ENCODE assay signal across 1 cellular context in the genomic region with DNA sequence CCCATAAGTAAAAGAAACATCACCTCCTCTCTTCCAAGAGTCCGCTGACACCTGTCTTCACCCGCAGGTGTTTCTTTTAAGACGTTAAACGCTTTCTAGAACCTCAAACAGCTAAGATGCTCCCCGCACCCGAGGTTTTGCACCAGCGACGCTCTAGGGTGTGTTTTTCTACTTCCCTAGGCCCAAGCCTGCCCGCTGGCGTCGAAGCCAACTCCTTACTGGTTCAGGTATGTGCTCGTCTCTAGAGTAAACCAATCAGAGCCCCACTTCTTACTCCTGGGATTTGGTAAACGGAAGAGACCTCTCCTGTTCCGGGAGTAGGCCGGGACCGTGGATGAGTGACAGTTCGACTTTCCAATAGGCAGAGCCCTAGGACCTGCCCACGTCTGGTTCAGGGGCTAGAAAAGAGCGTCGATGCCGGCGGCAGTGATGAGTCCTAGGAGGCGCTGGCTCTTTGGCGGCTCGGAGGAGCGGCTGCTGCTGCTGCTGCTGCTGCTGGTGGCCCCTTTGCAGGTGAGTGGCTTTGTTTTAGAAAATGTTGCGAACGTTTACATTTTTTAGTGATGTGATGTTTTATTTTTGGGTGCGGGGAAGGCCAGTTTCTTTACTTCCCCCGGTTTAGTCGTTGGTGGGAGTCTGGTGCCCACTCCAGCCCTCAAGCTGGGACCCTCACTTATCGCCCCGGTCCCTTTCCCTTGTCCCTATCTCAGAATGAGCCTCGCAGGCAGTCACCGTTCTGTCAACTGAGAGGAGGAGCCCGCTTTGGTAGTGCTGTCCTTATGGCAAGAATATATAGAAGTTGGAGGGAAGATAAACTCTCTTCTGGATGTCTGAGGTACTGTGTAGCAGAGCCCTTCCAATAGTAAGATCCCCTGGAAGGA.
TF ChIP-seq lines count a peak whose summit lies in the region.

Gene BPGM (plus strand): TSS at position 429 of the 881 bp plus-strand sequence. CDS start 14,655 bp downstream, outside the sequence.

TF ChIP-seq in K562, 482 proteins besides CTCF, POLR2A, EP300 and RAD21 (continued from another document and continues in another):
- TF ChIP-seq TARDBP (IDR thresholded peaks at IDR 0.05) (0 out of 2 replicates have a peak, but pooled peaks have one; percentile 18), ZNF76 (CRISPR knock-in tag; IDR thresholded peaks at IDR 0.05; ENCODE audit: borderline replicate concordance) (no peak), CBFA2T2 (conservative IDR thresholded peaks at IDR 0.05) (no peak), GTF2A2 (tag; IDR thresholded peaks at IDR 0.05) (no peak), TOE1 (IDR thresholded peaks at IDR 0.05; ENCODE audit: borderline replicate concordance) (peak; percentile 84), TOE1 (CRISPR knock-in tag; IDR thresholded peaks at IDR 0.05; ENCODE audit: borderline replicate concordance, low read depth) (no peak), ZNF57 (CRISPR knock-in tag; IDR thresholded peaks at IDR 0.05) (no peak), HEY1 (CRISPR knock-in tag; IDR thresholded peaks at IDR 0.05; ENCODE audit: borderline replicate concordance) (peak; percentile 74; the same call in 1 of the 2 replicates), CCNT2 (IDR thresholded peaks at IDR 0.05; ENCODE audit: borderline replicate concordance, extremely low read depth, insufficient read length, low read depth, low read length) (no peak), SAFB (IDR thresholded peaks at IDR 0.05; ENCODE audit: borderline replicate concordance, low read depth, low read length) (no peak), MCM5 (IDR thresholded peaks at IDR 0.05; ENCODE audit: low read depth) (no peak), KLF13 (tag; IDR thresholded peaks at IDR 0.05; ENCODE audit: borderline replicate concordance, low read depth) (no peak), TCF7L2 (IDR thresholded peaks at IDR 0.05; ENCODE audit: low read depth, low read length) (no peak), PYGO2 (tag; IDR thresholded peaks at IDR 0.05) (no peak), FOXP1 (CRISPR knock-in tag; IDR thresholded peaks at IDR 0.05) (no peak), ZNF146 (CRISPR knock-in tag; IDR thresholded peaks at IDR 0.05; ENCODE audit: unreplicated experiment) (no peak), XRCC5 (IDR thresholded peaks at IDR 0.05; ENCODE audit: low read depth, low read length) (peak; percentile 42; the same call in 1 of the 2 replicates), ZNF197 (CRISPR knock-in tag; IDR thresholded peaks at IDR 0.05; ENCODE audit: low read depth) (no peak), NRF1 (conservative IDR thresholded peaks at IDR 0.05 in 1 of 2, IDR thresholded peaks at IDR 0.05 in 1 of 2) (peak; percentile 51 to 68), ZNF436 (CRISPR knock-in tag; IDR thresholded peaks at IDR 0.05) (0 out of 2 replicates have a peak, but pooled peaks have one; percentile 1), RBM25 (IDR thresholded peaks at IDR 0.05; ENCODE audit: low read depth, low read length, severe bottlenecking) (peak; percentile 98), KAT7 (CRISPR knock-in tag; IDR thresholded peaks at IDR 0.05; ENCODE audit: borderline replicate concordance) (no peak; the same call in 1 of the 2 replicates), BRD4 (IDR thresholded peaks at IDR 0.05) (no peak), NEUROD1 (IDR thresholded peaks at IDR 0.05; ENCODE audit: borderline replicate concordance, low read depth, low read length, partially characterized antibody) (peak; percentile 93), GATAD2B (IDR thresholded peaks at IDR 0.05; ENCODE audit: borderline replicate concordance) (peak; percentile 31; the same call in 1 of the 2 replicates), ZBED1 (IDR thresholded peaks at IDR 0.05) (no peak), TEAD1 (CRISPR knock-in tag; IDR thresholded peaks at IDR 0.05) (0 out of 4 replicates have a peak, but pooled peaks of 1 of the 2 experiments have one; percentile 27), DPF2 (IDR thresholded peaks at IDR 0.05) (peak; percentile 61), ZNF253 (CRISPR knock-in tag; conservative IDR thresholded peaks at IDR 0.05) (no peak), DACH1 (IDR thresholded peaks at IDR 0.05; ENCODE audit: partially characterized antibody) (no peak), FUS (optimal IDR thresholded peaks at IDR 0.05; ENCODE audit: low read depth, low read length) (no peak), KDM1A (IDR thresholded peaks at IDR 0.05) (peak in 1 of 2 experiments; percentile 19; a peak in 2 of 4 replicates), SMARCB1 (IDR thresholded peaks at IDR 0.05; ENCODE audit: insufficient read length, low read depth) (no peak), MCM2 (IDR thresholded peaks at IDR 0.05; ENCODE audit: low read depth) (no peak)
- TF ChIP-seq, protein P1, sequence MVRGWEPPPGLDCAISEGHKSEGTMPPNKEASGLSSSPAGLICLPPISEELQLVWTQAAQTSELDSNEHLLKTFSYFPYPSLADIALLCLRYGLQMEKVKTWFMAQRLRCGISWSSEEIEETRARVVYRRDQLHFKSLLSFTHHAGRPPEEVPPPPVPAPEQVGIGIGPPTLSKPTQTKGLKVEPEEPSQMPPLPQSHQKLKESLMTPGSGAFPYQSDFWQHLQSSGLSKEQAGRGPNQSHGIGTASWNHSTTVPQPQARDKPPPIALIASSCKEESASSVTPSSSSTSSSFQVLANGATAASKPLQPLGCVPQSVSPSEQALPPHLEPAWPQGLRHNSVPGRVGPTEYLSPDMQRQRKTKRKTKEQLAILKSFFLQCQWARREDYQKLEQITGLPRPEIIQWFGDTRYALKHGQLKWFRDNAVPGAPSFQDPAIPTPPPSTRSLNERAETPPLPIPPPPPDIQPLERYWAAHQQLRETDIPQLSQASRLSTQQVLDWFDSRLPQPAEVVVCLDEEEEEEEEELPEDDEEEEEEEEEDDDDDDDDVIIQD (CRISPR knock-in tag; IDR thresholded peaks at IDR 0.05) = no peak
- TF ChIP-seq, protein P2, sequence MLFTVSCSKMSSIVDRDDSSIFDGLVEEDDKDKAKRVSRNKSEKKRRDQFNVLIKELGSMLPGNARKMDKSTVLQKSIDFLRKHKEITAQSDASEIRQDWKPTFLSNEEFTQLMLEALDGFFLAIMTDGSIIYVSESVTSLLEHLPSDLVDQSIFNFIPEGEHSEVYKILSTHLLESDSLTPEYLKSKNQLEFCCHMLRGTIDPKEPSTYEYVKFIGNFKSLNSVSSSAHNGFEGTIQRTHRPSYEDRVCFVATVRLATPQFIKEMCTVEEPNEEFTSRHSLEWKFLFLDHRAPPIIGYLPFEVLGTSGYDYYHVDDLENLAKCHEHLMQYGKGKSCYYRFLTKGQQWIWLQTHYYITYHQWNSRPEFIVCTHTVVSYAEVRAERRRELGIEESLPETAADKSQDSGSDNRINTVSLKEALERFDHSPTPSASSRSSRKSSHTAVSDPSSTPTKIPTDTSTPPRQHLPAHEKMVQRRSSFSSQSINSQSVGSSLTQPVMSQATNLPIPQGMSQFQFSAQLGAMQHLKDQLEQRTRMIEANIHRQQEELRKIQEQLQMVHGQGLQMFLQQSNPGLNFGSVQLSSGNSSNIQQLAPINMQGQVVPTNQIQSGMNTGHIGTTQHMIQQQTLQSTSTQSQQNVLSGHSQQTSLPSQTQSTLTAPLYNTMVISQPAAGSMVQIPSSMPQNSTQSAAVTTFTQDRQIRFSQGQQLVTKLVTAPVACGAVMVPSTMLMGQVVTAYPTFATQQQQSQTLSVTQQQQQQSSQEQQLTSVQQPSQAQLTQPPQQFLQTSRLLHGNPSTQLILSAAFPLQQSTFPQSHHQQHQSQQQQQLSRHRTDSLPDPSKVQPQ (CRISPR knock-in tag; IDR thresholded peaks at IDR 0.05; ENCODE audit: borderline replicate concordance) = no peak; the same call in 1 of the 2 replicates
- TF ChIP-seq, protein P3, sequence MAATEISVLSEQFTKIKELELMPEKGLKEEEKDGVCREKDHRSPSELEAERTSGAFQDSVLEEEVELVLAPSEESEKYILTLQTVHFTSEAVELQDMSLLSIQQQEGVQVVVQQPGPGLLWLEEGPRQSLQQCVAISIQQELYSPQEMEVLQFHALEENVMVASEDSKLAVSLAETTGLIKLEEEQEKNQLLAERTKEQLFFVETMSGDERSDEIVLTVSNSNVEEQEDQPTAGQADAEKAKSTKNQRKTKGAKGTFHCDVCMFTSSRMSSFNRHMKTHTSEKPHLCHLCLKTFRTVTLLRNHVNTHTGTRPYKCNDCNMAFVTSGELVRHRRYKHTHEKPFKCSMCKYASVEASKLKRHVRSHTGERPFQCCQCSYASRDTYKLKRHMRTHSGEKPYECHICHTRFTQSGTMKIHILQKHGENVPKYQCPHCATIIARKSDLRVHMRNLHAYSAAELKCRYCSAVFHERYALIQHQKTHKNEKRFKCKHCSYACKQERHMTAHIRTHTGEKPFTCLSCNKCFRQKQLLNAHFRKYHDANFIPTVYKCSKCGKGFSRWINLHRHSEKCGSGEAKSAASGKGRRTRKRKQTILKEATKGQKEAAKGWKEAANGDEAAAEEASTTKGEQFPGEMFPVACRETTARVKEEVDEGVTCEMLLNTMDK (IDR thresholded peaks at IDR 0.05; ENCODE audit: borderline replicate concordance, insufficient read depth, low read depth, low read length, poor library complexity, severe bottlenecking) = peak; percentile 97
- TF ChIP-seq, protein P4, sequence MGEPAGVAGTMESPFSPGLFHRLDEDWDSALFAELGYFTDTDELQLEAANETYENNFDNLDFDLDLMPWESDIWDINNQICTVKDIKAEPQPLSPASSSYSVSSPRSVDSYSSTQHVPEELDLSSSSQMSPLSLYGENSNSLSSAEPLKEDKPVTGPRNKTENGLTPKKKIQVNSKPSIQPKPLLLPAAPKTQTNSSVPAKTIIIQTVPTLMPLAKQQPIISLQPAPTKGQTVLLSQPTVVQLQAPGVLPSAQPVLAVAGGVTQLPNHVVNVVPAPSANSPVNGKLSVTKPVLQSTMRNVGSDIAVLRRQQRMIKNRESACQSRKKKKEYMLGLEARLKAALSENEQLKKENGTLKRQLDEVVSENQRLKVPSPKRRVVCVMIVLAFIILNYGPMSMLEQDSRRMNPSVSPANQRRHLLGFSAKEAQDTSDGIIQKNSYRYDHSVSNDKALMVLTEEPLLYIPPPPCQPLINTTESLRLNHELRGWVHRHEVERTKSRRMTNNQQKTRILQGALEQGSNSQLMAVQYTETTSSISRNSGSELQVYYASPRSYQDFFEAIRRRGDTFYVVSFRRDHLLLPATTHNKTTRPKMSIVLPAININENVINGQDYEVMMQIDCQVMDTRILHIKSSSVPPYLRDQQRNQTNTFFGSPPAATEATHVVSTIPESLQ (CRISPR knock-in tag; IDR thresholded peaks at IDR 0.05) = no peak; the same call in 1 of the 2 replicates
- TF ChIP-seq, protein P5, sequence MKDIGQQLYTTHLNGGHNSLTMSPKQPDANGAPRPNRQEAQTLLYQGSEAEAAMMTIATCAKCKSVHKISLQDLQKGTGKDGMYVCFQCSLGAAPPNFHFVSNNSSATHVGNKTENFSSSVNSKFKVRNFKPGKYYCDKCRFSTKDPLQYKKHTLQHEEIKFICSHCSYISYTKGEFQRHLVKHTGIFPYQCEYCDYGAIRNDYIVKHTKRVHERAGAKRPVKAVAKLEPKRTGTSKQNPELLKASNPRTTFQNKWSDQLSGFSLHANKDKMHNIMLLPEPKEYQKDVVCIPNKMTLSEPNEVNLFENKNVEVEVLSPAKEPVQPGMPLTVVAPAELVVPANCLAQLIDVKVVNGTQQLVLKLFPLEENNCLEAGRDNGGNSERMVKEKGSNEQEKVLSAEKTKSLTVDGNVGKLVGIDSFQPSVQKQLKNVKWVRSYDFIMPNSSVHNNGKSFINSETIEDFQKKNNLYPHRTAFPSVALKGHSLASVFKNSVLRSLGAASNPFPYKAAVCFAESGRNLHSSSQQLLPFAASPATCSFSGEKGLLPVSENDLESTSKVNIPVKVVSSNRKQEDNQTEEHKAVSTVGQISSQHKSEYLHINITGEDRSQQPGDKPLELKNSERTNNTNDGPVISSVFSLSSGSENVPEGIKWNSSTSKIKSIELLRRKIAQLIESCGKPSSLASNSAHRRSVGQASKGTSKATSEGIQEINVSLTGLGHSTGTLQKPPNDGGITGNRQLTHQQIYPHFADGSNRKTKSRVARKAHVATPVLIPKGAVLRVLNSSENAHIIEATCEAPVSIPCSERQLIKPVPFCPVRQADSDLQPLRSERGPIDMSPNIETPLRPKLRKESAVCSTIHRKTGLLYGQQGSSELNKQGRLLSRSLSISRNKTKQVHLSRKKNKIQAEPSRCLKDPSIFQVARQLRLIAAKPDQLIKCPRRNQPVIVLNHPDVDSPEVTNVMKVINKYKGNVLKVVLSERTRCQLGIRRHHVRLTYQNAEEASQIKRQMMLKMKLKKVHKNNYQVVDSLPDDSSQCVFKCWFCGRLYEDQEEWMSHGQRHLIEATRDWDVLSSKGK (CRISPR knock-in tag; IDR thresholded peaks at IDR 0.05) = no peak
- TF ChIP-seq, protein P6, sequence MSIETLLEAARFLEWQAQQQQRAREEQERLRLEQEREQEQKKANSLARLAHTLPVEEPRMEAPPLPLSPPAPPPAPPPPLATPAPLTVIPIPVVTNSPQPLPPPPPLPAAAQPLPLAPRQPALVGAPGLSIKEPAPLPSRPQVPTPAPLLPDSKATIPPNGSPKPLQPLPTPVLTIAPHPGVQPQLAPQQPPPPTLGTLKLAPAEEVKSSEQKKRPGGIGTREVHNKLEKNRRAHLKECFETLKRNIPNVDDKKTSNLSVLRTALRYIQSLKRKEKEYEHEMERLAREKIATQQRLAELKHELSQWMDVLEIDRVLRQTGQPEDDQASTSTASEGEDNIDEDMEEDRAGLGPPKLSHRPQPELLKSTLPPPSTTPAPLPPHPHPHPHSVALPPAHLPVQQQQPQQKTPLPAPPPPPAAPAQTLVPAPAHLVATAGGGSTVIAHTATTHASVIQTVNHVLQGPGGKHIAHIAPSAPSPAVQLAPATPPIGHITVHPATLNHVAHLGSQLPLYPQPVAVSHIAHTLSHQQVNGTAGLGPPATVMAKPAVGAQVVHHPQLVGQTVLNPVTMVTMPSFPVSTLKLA (conservative IDR thresholded peaks at IDR 0.05) = peak; percentile 62 to 75
- TF ChIP-seq, protein P7, sequence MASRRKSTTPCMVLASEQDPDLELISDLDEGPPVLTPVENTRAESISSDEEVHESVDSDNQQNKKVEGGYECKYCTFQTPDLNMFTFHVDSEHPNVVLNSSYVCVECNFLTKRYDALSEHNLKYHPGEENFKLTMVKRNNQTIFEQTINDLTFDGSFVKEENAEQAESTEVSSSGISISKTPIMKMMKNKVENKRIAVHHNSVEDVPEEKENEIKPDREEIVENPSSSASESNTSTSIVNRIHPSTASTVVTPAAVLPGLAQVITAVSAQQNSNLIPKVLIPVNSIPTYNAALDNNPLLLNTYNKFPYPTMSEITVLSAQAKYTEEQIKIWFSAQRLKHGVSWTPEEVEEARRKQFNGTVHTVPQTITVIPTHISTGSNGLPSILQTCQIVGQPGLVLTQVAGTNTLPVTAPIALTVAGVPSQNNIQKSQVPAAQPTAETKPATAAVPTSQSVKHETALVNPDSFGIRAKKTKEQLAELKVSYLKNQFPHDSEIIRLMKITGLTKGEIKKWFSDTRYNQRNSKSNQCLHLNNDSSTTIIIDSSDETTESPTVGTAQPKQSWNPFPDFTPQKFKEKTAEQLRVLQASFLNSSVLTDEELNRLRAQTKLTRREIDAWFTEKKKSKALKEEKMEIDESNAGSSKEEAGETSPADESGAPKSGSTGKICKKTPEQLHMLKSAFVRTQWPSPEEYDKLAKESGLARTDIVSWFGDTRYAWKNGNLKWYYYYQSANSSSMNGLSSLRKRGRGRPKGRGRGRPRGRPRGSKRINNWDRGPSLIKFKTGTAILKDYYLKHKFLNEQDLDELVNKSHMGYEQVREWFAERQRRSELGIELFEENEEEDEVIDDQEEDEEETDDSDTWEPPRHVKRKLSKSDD (conservative IDR thresholded peaks at IDR 0.05; ENCODE audit: low read length) = peak; percentile 45; the same call in 1 of the 2 replicates
